Comparison of ENCODE assay signal across 1 cellular context in the genomic region with DNA sequence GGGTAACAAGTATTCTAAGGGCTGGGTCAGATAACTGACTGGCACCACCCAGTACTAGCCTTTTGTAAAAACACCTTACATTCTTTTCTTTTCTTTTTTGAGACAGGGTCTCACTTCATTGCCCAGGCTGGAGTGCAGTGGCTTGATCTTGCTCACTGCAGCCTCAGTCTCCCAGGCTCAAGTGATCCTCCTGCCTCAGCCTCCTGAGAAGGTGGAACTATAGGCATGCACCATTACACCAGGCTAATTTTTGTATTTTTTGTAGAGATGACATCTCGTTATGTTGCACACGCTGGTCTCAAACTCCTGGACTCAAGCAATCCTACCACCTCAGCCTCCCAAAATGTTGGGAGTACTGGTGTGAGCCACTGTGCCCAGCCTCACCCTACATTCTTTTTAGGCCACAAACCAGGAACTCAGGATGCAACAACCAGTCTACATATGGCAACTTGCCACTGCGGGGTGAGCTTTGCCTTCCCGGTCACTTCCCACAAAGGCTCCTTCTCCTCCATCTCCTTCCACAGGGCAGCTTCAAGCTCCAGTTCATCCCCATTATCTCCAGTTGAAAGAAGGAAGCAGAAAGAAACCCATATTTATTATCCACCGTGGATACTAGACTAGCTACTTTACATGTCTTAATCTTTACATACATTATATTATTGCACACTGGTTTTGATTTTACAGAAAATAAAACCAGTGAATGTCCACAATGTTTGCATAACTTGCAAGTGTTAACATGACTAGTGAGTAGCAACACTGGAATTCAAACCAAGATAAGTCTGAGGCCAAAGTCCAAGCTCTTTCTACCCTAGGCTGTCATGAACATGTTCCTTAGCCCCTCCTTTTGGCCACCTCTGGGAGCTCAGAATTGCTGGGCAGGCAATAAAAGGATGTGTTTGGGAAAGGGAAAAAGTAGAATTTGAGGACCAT.
TF ChIP-seq lines count a peak whose summit lies in the region.

No MANE protein-coding gene starts in this region.

TF ChIP-seq in HepG2, 621 proteins besides CTCF, POLR2A, EP300 and RAD21 (continued from another document and continues in another):
- TF ChIP-seq, protein P1, sequence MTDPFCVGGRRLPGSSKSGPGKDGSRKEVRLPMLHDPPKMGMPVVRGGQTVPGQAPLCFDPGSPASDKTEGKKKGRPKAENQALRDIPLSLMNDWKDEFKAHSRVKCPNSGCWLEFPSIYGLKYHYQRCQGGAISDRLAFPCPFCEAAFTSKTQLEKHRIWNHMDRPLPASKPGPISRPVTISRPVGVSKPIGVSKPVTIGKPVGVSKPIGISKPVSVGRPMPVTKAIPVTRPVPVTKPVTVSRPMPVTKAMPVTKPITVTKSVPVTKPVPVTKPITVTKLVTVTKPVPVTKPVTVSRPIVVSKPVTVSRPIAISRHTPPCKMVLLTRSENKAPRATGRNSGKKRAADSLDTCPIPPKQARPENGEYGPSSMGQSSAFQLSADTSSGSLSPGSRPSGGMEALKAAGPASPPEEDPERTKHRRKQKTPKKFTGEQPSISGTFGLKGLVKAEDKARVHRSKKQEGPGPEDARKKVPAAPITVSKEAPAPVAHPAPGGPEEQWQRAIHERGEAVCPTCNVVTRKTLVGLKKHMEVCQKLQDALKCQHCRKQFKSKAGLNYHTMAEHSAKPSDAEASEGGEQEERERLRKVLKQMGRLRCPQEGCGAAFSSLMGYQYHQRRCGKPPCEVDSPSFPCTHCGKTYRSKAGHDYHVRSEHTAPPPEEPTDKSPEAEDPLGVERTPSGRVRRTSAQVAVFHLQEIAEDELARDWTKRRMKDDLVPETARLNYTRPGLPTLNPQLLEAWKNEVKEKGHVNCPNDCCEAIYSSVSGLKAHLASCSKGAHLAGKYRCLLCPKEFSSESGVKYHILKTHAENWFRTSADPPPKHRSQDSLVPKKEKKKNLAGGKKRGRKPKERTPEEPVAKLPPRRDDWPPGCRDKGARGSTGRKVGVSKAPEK (CRISPR knock-in tag; IDR thresholded peaks at IDR 0.05; ENCODE audit: borderline replicate concordance) = no peak
- TF ChIP-seq HNF4G (IDR thresholded peaks at IDR 0.05; ENCODE audit: borderline replicate concordance, low read depth, low read length) (peak; percentile 91), HNF4G (CRISPR knock-in tag; IDR thresholded peaks at IDR 0.05; ENCODE audit: borderline replicate concordance, low read depth) (peak; percentile 78; the same call in 1 of the 2 replicates), NR2F6 (IDR thresholded peaks at IDR 0.05) (no peak), NR2F6 (CRISPR knock-in tag; IDR thresholded peaks at IDR 0.05) (peak; percentile 32; the same call in 1 of the 2 replicates), KDM1A (CRISPR knock-in tag; IDR thresholded peaks at IDR 0.05) (peak; percentile 47; the same call in 1 of the 2 replicates), RARA (CRISPR knock-in tag; IDR thresholded peaks at IDR 0.05) (peak; percentile 33; the same call in 1 of the 2 replicates), ATF4 (CRISPR knock-in tag; IDR thresholded peaks at IDR 0.05) (peak in 1 of 2 experiments; percentile 51; a peak in 1 of 4 replicates), SOX6 (IDR thresholded peaks at IDR 0.05) (no peak), SOX6 (CRISPR knock-in tag; IDR thresholded peaks at IDR 0.05) (peak; percentile 50; the same call in 1 of the 2 replicates), ZEB1 (IDR thresholded peaks at IDR 0.05; ENCODE audit: insufficient replicate concordance, low read depth) (peak; percentile 56), ZNF121 (CRISPR knock-in tag; IDR thresholded peaks at IDR 0.05) (peak; percentile 47; the same call in 1 of the 2 replicates), CEBPB (IDR thresholded peaks at IDR 0.05; ENCODE audit: borderline replicate concordance, low read depth, low read length) (peak; percentile 80), ZNF614 (CRISPR knock-in tag; IDR thresholded peaks at IDR 0.05; ENCODE audit: borderline replicate concordance) (peak; percentile 34; the same call in 1 of the 2 replicates), TEAD3 (CRISPR knock-in tag; optimal IDR thresholded peaks at IDR 0.05; ENCODE audit: borderline replicate concordance) (peak; percentile 96), ZBTB20 (CRISPR knock-in tag; IDR thresholded peaks at IDR 0.05; ENCODE audit: borderline replicate concordance, low read depth) (peak; percentile 87), FOXK1 (CRISPR knock-in tag; IDR thresholded peaks at IDR 0.05; ENCODE audit: borderline replicate concordance, low read depth) (no peak), ZNF234 (CRISPR knock-in tag; conservative IDR thresholded peaks at IDR 0.05) (no peak), ZNF44 (CRISPR knock-in tag; IDR thresholded peaks at IDR 0.05) (no peak), HNF4A (CRISPR knock-in tag; IDR thresholded peaks at IDR 0.05) (peak; percentile 96), YEATS2 (CRISPR knock-in tag; IDR thresholded peaks at IDR 0.05; ENCODE audit: borderline replicate concordance) (peak; percentile 37; the same call in 1 of the 2 replicates), MAFK (conservative IDR thresholded peaks at IDR 0.05 in 1 of 2, IDR thresholded peaks at IDR 0.05 in 1 of 2; ENCODE audit: low read length in 2 of 2) (peak; percentile 89 to 96), NCOA2 (CRISPR knock-in tag; IDR thresholded peaks at IDR 0.05) (peak; percentile 78), KLF16 (CRISPR knock-in tag; IDR thresholded peaks at IDR 0.05) (peak in 1 of 2 experiments; percentile 82; a peak in 2 of 4 replicates), NR2F2 (IDR thresholded peaks at IDR 0.05; ENCODE audit: borderline replicate concordance, low read depth) (no peak), DPF2 (CRISPR knock-in tag; IDR thresholded peaks at IDR 0.05; ENCODE audit: borderline replicate concordance, low read depth) (peak; percentile 83), E2F5 (CRISPR knock-in tag; conservative IDR thresholded peaks at IDR 0.05) (no peak), ZNF12 (CRISPR knock-in tag; IDR thresholded peaks at IDR 0.05) (no peak; the same call in 1 of the 2 replicates), ZNF101 (CRISPR knock-in tag; IDR thresholded peaks at IDR 0.05; ENCODE audit: borderline replicate concordance, low read depth) (no peak), ZNF570 (CRISPR knock-in tag; IDR thresholded peaks at IDR 0.05; ENCODE audit: borderline replicate concordance) (no peak), NONO (IDR thresholded peaks at IDR 0.05) (no peak), NONO (CRISPR knock-in tag; conservative IDR thresholded peaks at IDR 0.05) (no peak), THAP11 (CRISPR knock-in tag; IDR thresholded peaks at IDR 0.05) (peak; percentile 54), ZZZ3 (CRISPR knock-in tag; IDR thresholded peaks at IDR 0.05; ENCODE audit: borderline replicate concordance) (no peak), FOXO1 (CRISPR knock-in tag; IDR thresholded peaks at IDR 0.05) (peak; percentile 48; the same call in 1 of the 2 replicates), SP2 (CRISPR knock-in tag; IDR thresholded peaks at IDR 0.05) (no peak), ZNF343 (CRISPR knock-in tag; IDR thresholded peaks at IDR 0.05) (no peak), ZNF607 (CRISPR knock-in tag; IDR thresholded peaks at IDR 0.05; ENCODE audit: borderline replicate concordance) (no peak), MYC (CRISPR knock-in tag; IDR thresholded peaks at IDR 0.05; ENCODE audit: borderline replicate concordance) (no peak)
- TF ChIP-seq, protein P2, sequence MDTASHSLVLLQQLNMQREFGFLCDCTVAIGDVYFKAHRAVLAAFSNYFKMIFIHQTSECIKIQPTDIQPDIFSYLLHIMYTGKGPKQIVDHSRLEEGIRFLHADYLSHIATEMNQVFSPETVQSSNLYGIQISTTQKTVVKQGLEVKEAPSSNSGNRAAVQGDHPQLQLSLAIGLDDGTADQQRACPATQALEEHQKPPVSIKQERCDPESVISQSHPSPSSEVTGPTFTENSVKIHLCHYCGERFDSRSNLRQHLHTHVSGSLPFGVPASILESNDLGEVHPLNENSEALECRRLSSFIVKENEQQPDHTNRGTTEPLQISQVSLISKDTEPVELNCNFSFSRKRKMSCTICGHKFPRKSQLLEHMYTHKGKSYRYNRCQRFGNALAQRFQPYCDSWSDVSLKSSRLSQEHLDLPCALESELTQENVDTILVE (CRISPR knock-in tag; IDR thresholded peaks at IDR 0.05) = peak; percentile 83
- TF ChIP-seq, protein P3, sequence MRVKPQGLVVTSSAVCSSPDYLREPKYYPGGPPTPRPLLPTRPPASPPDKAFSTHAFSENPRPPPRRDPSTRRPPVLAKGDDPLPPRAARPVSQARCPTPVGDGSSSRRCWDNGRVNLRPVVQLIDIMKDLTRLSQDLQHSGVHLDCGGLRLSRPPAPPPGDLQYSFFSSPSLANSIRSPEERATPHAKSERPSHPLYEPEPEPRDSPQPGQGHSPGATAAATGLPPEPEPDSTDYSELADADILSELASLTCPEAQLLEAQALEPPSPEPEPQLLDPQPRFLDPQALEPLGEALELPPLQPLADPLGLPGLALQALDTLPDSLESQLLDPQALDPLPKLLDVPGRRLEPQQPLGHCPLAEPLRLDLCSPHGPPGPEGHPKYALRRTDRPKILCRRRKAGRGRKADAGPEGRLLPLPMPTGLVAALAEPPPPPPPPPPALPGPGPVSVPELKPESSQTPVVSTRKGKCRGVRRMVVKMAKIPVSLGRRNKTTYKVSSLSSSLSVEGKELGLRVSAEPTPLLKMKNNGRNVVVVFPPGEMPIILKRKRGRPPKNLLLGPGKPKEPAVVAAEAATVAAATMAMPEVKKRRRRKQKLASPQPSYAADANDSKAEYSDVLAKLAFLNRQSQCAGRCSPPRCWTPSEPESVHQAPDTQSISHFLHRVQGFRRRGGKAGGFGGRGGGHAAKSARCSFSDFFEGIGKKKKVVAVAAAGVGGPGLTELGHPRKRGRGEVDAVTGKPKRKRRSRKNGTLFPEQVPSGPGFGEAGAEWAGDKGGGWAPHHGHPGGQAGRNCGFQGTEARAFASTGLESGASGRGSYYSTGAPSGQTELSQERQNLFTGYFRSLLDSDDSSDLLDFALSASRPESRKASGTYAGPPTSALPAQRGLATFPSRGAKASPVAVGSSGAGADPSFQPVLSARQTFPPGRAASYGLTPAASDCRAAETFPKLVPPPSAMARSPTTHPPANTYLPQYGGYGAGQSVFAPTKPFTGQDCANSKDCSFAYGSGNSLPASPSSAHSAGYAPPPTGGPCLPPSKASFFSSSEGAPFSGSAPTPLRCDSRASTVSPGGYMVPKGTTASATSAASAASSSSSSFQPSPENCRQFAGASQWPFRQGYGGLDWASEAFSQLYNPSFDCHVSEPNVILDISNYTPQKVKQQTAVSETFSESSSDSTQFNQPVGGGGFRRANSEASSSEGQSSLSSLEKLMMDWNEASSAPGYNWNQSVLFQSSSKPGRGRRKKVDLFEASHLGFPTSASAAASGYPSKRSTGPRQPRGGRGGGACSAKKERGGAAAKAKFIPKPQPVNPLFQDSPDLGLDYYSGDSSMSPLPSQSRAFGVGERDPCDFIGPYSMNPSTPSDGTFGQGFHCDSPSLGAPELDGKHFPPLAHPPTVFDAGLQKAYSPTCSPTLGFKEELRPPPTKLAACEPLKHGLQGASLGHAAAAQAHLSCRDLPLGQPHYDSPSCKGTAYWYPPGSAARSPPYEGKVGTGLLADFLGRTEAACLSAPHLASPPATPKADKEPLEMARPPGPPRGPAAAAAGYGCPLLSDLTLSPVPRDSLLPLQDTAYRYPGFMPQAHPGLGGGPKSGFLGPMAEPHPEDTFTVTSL (CRISPR knock-in tag; IDR thresholded peaks at IDR 0.05; ENCODE audit: borderline replicate concordance) = peak; percentile 83; the same call in 1 of the 2 replicates
- TF ChIP-seq, protein P4, sequence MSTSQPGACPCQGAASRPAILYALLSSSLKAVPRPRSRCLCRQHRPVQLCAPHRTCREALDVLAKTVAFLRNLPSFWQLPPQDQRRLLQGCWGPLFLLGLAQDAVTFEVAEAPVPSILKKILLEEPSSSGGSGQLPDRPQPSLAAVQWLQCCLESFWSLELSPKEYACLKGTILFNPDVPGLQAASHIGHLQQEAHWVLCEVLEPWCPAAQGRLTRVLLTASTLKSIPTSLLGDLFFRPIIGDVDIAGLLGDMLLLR (CRISPR knock-in tag; IDR thresholded peaks at IDR 0.05) = no peak
- TF ChIP-seq, protein P5, sequence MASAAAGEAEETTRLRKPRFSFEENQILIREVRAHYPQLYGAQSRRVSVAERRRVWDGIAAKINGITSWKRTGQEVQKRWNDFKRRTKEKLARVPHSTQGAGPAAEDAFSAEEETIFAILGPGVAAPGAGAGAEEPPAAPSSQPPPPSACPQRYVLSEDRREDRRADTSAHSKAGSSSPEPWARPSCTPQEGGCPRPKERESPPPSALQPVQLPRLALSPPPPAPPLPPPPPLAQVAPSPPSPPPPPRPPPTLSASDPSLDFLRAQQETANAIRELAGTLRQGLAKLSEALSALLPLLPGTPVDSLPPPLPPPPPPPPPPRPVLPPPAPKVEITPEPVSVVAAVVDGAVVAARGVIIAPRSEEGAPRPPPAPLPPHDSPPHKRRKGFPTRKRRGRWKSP (CRISPR knock-in tag; IDR thresholded peaks at IDR 0.05) = peak; percentile 47; the same call in 1 of the 2 replicates
- TF ChIP-seq, protein P6, sequence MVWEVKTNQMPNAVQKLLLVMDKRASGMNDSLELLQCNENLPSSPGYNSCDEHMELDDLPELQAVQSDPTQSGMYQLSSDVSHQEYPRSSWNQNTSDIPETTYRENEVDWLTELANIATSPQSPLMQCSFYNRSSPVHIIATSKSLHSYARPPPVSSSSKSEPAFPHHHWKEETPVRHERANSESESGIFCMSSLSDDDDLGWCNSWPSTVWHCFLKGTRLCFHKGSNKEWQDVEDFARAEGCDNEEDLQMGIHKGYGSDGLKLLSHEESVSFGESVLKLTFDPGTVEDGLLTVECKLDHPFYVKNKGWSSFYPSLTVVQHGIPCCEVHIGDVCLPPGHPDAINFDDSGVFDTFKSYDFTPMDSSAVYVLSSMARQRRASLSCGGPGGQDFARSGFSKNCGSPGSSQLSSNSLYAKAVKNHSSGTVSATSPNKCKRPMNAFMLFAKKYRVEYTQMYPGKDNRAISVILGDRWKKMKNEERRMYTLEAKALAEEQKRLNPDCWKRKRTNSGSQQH (CRISPR knock-in tag; IDR thresholded peaks at IDR 0.05; ENCODE audit: low read depth) = no peak; the same call in 1 of the 2 replicates
- TF ChIP-seq, protein P7, sequence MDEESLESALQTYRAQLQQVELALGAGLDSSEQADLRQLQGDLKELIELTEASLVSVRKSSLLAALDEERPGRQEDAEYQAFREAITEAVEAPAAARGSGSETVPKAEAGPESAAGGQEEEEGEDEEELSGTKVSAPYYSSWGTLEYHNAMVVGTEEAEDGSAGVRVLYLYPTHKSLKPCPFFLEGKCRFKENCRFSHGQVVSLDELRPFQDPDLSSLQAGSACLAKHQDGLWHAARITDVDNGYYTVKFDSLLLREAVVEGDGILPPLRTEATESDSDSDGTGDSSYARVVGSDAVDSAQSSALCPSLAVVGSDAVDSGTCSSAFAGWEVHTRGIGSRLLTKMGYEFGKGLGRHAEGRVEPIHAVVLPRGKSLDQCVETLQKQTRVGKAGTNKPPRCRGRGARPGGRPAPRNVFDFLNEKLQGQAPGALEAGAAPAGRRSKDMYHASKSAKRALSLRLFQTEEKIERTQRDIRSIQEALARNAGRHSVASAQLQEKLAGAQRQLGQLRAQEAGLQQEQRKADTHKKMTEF (CRISPR knock-in tag; IDR thresholded peaks at IDR 0.05) = peak; percentile 46; the same call in 1 of the 2 replicates
